ENCODE assay signal across 6 cellular contexts in the genomic region with DNA sequence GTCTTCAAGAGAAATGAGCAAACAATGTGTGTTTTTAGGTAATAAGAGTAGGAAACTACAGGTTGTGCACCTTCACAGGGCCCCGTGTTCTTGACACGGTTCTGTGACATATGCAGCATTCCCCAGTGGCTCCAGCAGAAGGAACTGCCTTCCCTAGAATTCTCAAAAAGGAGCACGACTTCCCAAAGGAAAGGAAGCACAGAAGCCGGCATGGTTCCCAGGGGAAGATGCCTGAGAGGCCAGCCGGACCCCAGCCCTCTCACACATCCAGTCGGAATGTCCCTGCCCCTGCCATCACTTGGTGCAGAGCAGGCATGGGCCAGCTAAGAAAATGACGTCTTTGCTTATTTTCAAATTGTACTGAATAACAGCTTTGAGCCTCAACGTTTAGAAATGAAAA.
"Had no signal": no experiment of that assay in that cellular context is flagged by ENCODE, and none has a peak within 500 bp of the region (broad histone marks: within the 10 kb centered on the region; RNA-seq: fewer than 3 reads in every experiment).

No MANE protein-coding gene starts in this region.

- H3K4me3 ChIP-seq: GM23338 had no signal

- H3K36me3 Mint-ChIP-seq: IgD-negative memory B cell had no signal

- H3K4me2 ChIP-seq: GM23338 had no signal

- H3K27ac ChIP-seq: HL-60 had no signal

- H2AFZ ChIP-seq: GM23338 had no signal

- DNase-seq: H9, HCEC 1CT had no signal

- ATAC-seq: GM23338, HepG2 had no signal

- H3K27ac Mint-ChIP-seq: GM23338, H9, IgD-negative memory B cell had no signal

- H3K4me3 Mint-ChIP-seq: GM23338, H9, IgD-negative memory B cell had no signal

- H3K9me3 Mint-ChIP-seq: IgD-negative memory B cell had no signal
